Comparison of ENCODE assay signal across 12 cellular contexts in genomic region chr6:6927437-6928361, GRCh38.
DNase-seq lines count a peak whose midpoint lies in the region; ATAC-seq, FAIRE-seq and TF ChIP-seq lines count a peak whose summit lies in the region.
"Had no signal": no experiment of that assay in that cellular context is flagged by ENCODE, and none has a peak within 500 bp of the region (broad histone marks: within the 10 kb centered on the region; RNA-seq: fewer than 3 reads in every experiment).

No MANE protein-coding gene starts in this region.

- peak; percentile 40 to 66 for DNase-seq in T47D (ENCODE audit: low read depth in 1 of 2, low spot score in 1 of 2)
- no peak for DNase-seq in MCF 10A (ENCODE audit: unreplicated experiment)
- no peak for DNase-seq in GM12878 (ENCODE audit: low read depth, low spot score)
- DNase-seq in lung (ENCODE audit: low spot score): peak; percentile 49
- no peak for DNase-seq in G401 (ENCODE audit: low spot score)
- DNase-seq in central memory CD4-positive, alpha-beta T cell: no peak
- no peak for DNase-seq in T-helper 17 cell
- no peak for DNase-seq in NCI-H1417 (lab: John Stamatoyannopoulos, UW)
- DNase-seq: ACHN, stomach had no signal

- H3K9ac ChIP-seq in GM12878 (ENCODE audit: control insufficient read depth, insufficient read depth, low read length): no peak overlapping the region
- H3K9ac ChIP-seq: KMS-11 had no signal

- H3K9me3 ChIP-seq in GM12878 (replicated peaks; ENCODE audit: control insufficient read depth, insufficient read depth, low read length) (no peaks in the 10 kb centered on the region), lung (ENCODE audit: control insufficient read depth in 2 of 2, insufficient read depth in 1 of 2, low read length in 1 of 2) (no peaks in the 10 kb centered on the region), T-helper 17 cell (ENCODE audit: control insufficient read depth, low read length, poor library complexity, severe bottlenecking) (no peaks in the 10 kb centered on the region)
- H3K9me3 ChIP-seq: stomach had no signal

- ATAC-seq in GM12878 (peak; percentile 35; the same call in 2 of the 3 replicates), lung (ENCODE audit: insufficient read depth, low FRiP score) (peak; percentile 54), T-helper 17 cell (no peak)

- POLR2A ChIA-PET in MCF 10A (lab: Yijun Ruan, JAX): interaction anchor here (1.1 kb wide), 1 partner anchor 41 kb away, joined by 3 read pairs; no protein-coding TSS in a partner anchor
- POLR2A ChIA-PET in GM12878 (lab: Charles Lee): no interaction called here

- in situ Hi-C loops in T47D (cut with HindIII; ENCODE audit: low pct_unique_long_range_greater_than_20kb, low sequenced_read_pairs): no loop called here
- in situ Hi-C loops in GM12878 (cut with MboI): no loop called here
- in situ Hi-C loops in G401 (cut with HindIII; ENCODE audit: low sequenced_read_pairs): no loop called here

- H3K27me3 ChIP-seq in GM12878 (replicated peaks in 1 of 2; ENCODE audit: control insufficient read depth in 2 of 2, insufficient read depth in 2 of 2, low read length in 1 of 2): no peaks in the 10 kb centered on the region
- H3K27me3 ChIP-seq in lung (ENCODE audit: control insufficient read depth, insufficient read depth): no peaks in the 10 kb centered on the region
- H3K27me3 ChIP-seq: stomach had no signal

- H3K4me3 ChIP-seq in GM12878 (no peak overlapping the region), lung (no peak overlapping the region)
- H3K4me3 ChIP-seq: PC-9 had no signal

- peaks cover 14% of the 10 kb centered on the region for H3K4me1 Mint-ChIP-seq in MCF 10A (ENCODE audit: insufficient read depth, unreplicated experiment)
- H3K4me1 Mint-ChIP-seq in T-helper 17 cell: peaks cover 9% of the 10 kb centered on the region

- FAIRE-seq in GM12878 (lab: Jason Lieb, UNC): no peak

- H4K20me1 ChIP-seq in GM12878 (ENCODE audit: control insufficient read depth, insufficient read depth): no peaks in the 10 kb centered on the region

- 0 out of 2 replicates have a peak, but pooled peaks have one; percentile 19 for TF ChIP-seq RAD21 in GM12878 (IDR thresholded peaks at IDR 0.05; ENCODE audit: insufficient read depth, low read depth, low read length)

- H3K9me3 Mint-ChIP-seq in MCF 10A (ENCODE audit: unreplicated experiment): no peaks in the 10 kb centered on the region

- H3K36me3 Mint-ChIP-seq in MCF 10A (ENCODE audit: insufficient read depth, unreplicated experiment) (no peaks in the 10 kb centered on the region), T-helper 17 cell (ENCODE audit: low read depth) (peaks cover 5% of the 10 kb centered on the region)

- WGBS in GM12878 (ENCODE audit: insufficient coverage, insufficient replicate concordance, low lambda C conversion rate, missing lambda C conversion rate): 56% methylated on average over 21 of the region's 21 CpGs
- 45 to 50% methylated on average over 21 of the region's 21 CpGs for WGBS in lung, 2 donors

- H3K4me3 Mint-ChIP-seq in MCF 10A (ENCODE audit: unreplicated experiment) (no peak overlapping the region), T-helper 17 cell (no peak overlapping the region)

- no peak overlapping the region for H3K27ac ChIP-seq in GM12878 (ENCODE audit: control insufficient read depth, insufficient read depth)
- H3K27ac ChIP-seq in lung (ENCODE audit: low read depth in 1 of 2, low read length in 1 of 2): peak overlapping the region; percentile 44 to 67
- H3K27ac ChIP-seq: KMS-11, PC-9, stomach had no signal

- no peaks in the 10 kb centered on the region for H3K79me2 ChIP-seq in GM12878 (ENCODE audit: control insufficient read depth, insufficient read depth, low read length)

- H3K4me1 ChIP-seq in GM12878 (ENCODE audit: control insufficient read depth, insufficient read depth, low read length): peaks cover 8% of the 10 kb centered on the region
- H3K4me1 ChIP-seq in lung (ENCODE audit: control insufficient read depth in 2 of 2, insufficient read depth in 2 of 2, low read length in 2 of 2): peaks cover 0 to 7% of the 10 kb centered on the region in 2 donors

- no peak for TF ChIP-seq CTCF in MCF 10A (IDR thresholded peaks at IDR 0.05; ENCODE audit: unreplicated experiment)
- TF ChIP-seq CTCF in GM12878 (IDR thresholded peaks at IDR 0.05 in 2 of 3, conservative IDR thresholded peaks at IDR 0.05 in 1 of 3; ENCODE audit: control insufficient read depth in 2 of 3, extremely low read depth in 1 of 3, insufficient read depth in 1 of 3, low read depth in 3 of 3, low read length in 3 of 3): 0 out of 6 replicates have a peak, but pooled peaks of 1 of the 3 experiments have one; percentile 5
- TF ChIP-seq CTCF in lung (IDR thresholded peaks at IDR 0.05; ENCODE audit: control extremely low read depth, extremely low read depth): no peak

- no peak overlapping the region for H2AFZ ChIP-seq in GM12878 (ENCODE audit: control insufficient read depth, low read depth, low read length)
- H2AFZ ChIP-seq: PC-9 had no signal

- H3K27me3 Mint-ChIP-seq in MCF 10A (ENCODE audit: insufficient read depth, unreplicated experiment) (no peaks in the 10 kb centered on the region), T-helper 17 cell (peaks cover 56% of the 10 kb centered on the region)

- H3K36me3 ChIP-seq in GM12878 (ENCODE audit: control insufficient read depth in 2 of 2, insufficient read depth in 2 of 2, low read length in 1 of 2) (no peaks in the 10 kb centered on the region), lung (ENCODE audit: control insufficient read depth in 2 of 2, insufficient read depth in 2 of 2, low read length in 2 of 2) (no peaks in the 10 kb centered on the region)
- H3K36me3 ChIP-seq: stomach had no signal

- H3K27ac Mint-ChIP-seq in MCF 10A (ENCODE audit: low read depth, unreplicated experiment) (no peak overlapping the region), T-helper 17 cell (no peak overlapping the region)

- CTCF ChIA-PET in MCF 10A (lab: Yijun Ruan, JAX): interaction anchor here (0.6 to 1.0 kb wide), 3 partner anchors 25 to 251 kb away, joined by 3 to 5 read pairs (median 3); no protein-coding TSS in a partner anchor
- CTCF ChIA-PET in GM12878 (lab: Yijun Ruan, JAX): interaction anchor here (1.5 kb wide), 1 partner anchor 22 kb away, joined by 3 read pairs; no protein-coding TSS in a partner anchor

- TF ChIP-seq POLR2A in GM12878 (IDR thresholded peaks at IDR 0.05; ENCODE audit: low read depth, low read length): no peak

- no peak overlapping the region for H3K4me2 ChIP-seq in GM12878 (ENCODE audit: control insufficient read depth, insufficient read depth)
- H3K4me2 ChIP-seq: KMS-11, PC-9 had no signal

- intact Hi-C loops in MCF 10A (cut with micrococcal nuclease) (no loop called here), GM12878 (cut with micrococcal nuclease; ENCODE audit: unreplicated experiment) (no loop called here)

- TF ChIP-seq EP300 in GM12878 (IDR thresholded peaks at IDR 0.05; ENCODE audit: borderline replicate concordance in 1 of 2, control insufficient read depth in 1 of 2, low read depth in 2 of 2, low read length in 2 of 2): no peak

- SMC1A ChIA-PET in GM12878 (lab: Charles Lee; ENCODE audit: uncharacterized antibody, unreplicated experiment): interaction anchor here (0.6 to 1.0 kb wide), 2 partner anchors 139 to 527 kb away, joined by 3 read pairs; no protein-coding TSS in a partner anchor

- no TSS peak for BruUV-seq in MCF 10A (replicated peaks; lab: Mats Ljungman, UMichigan)
- BruUV-seq in GM12878 (replicated peaks; lab: Mats Ljungman, UMichigan): no TSS peak

- RAD21 ChIA-PET in GM12878 (lab: Charles Lee; ENCODE audit: unreplicated experiment): interaction anchor here (1.3 kb wide), 1 partner anchor 311 kb away, joined by 3 read pairs; no protein-coding TSS in a partner anchor

TF ChIP-seq in GM12878, 131 proteins besides CTCF, POLR2A, EP300 and RAD21 (continues in another document):
- TF ChIP-seq HDGF (IDR thresholded peaks at IDR 0.05) (no peak), STAT3 (IDR thresholded peaks at IDR 0.05; ENCODE audit: low read depth, low read length) (no peak), SMAD5 (IDR thresholded peaks at IDR 0.05; ENCODE audit: low read depth) (no peak), MXI1 (IDR thresholded peaks at IDR 0.05; ENCODE audit: low read depth, low read length) (no peak), MEF2B (IDR thresholded peaks at IDR 0.05; ENCODE audit: partially characterized antibody, poor library complexity, severe bottlenecking) (no peak), CREB1 (IDR thresholded peaks at IDR 0.05; ENCODE audit: low read depth) (no peak), DPF2 (IDR thresholded peaks at IDR 0.05) (no peak), ATF2 (IDR thresholded peaks at IDR 0.05; ENCODE audit: low read length) (no peak), IKZF2 (IDR thresholded peaks at IDR 0.05) (no peak)

Comparison
In these comparisons a context has a peak if more than half of its experiments do, and no peak if none do; other contexts are left out.
1. DNase-seq: peak in T47D (2 of 2) and lung (single experiment); none in MCF 10A (single experiment), GM12878 (single experiment), G401 (single experiment), central memory CD4-positive, alpha-beta T cell (single experiment), T-helper 17 cell (0 of 3) and NCI-H1417 (0 of 3).